In the genomic region with DNA sequence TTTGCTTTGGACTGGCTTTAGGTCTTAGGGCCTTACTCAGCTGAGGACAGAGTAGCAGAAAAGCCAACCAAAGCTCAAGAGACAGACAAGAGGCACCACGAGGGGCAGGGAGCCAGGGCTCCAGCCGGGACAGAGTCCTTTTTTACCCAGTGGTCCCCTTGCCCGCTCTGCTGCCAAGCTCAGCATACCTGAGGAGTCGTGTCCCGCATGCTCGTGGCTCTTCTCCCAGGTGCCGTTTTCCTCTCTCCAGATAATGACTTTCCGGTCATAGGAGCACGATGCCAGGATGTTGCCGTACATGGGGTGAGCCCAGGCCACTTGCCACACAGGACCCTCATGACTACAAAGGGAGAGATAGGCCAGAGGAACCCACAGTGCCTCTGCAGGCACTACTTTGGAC, we compare ENCODE assay signal across 24 cellular contexts. TPM values are rescaled to one million over a fixed set of nuclear protein-coding genes. Genes with fewer than 3 reads are reported as not detected.
DNase-seq lines count a peak whose midpoint lies in the region; ATAC-seq and TF ChIP-seq lines count a peak whose summit lies in the region.
"Had no signal": no experiment of that assay in that cellular context is flagged by ENCODE, and none has a peak within 500 bp of the region (broad histone marks: within the 10 kb centered on the region; RNA-seq: fewer than 3 reads in every experiment).

No MANE protein-coding gene starts in this region.

- peaks cover 63% of the 10 kb centered on the region for H3K36me3 Mint-ChIP-seq in HFFc6 (ENCODE audit: low read depth)

- H3K27ac ChIP-seq in heart left ventricle (peak overlapping the region in 1 of 12 donors; percentile 6), RWPE1 (peak overlapping the region; percentile 10; the same call in 1 of the 2 replicates)
- H3K27ac ChIP-seq: Peyer's patch, SJSA1 had no signal

- no peaks in the 10 kb centered on the region for H3K27me3 ChIP-seq in heart left ventricle
- H3K27me3 ChIP-seq: Peyer's patch, SJSA1 had no signal

- peaks cover 52% of the 10 kb centered on the region for H3K4me1 Mint-ChIP-seq in HFFc6 (ENCODE audit: low read depth)

- CTCF ChIA-PET in RWPE1 (lab: Yijun Ruan, JAX): no interaction called here

- DNase-seq in heart left ventricle (no peak), left cardiac atrium (no peak), HFFc6 (no peak), RWPE1 (ENCODE audit: low spot score) (no peak), omental fat pad (ENCODE audit: low spot score) (peak; percentile 5), DMS79 treated with DMSO at 0.1 percent for 48 hours (lab: John Stamatoyannopoulos, UW) (no peak)
- DNase-seq: Caco-2; CD4-positive, alpha-beta memory T cell; DMS 273 treated with DMSO at 0.1 percent for 48 hours; DND-41; Karpas-422; MV-4-11; NCI-H1105 treated with DMSO at 0.1 percent for 48 hours; NCI-H2029 treated with DMSO at 0.1 percent for 48 hours; NCI-H226; NCI-H510A treated with DMSO at 0.1 percent for 48 hours; NCI-H774; Peyer's patch had no signal

- H3K27ac Mint-ChIP-seq in HFFc6: peak overlapping the region; percentile 19; the same call in 1 of the 2 replicates

- no peaks in the 10 kb centered on the region for H3K9me3 ChIP-seq in heart left ventricle
- H3K9me3 ChIP-seq: Caco-2, Peyer's patch, SJSA1 had no signal

- peaks cover 0 to 21% (median 0%) of the 10 kb centered on the region in 12 donors for H3K4me1 ChIP-seq in heart left ventricle
- H3K4me1 ChIP-seq: Peyer's patch, SJSA1 had no signal

- POLR2A ChIA-PET in RWPE1 (lab: Yijun Ruan, JAX; ENCODE audit: low non-redundant PET): no interaction called here

- peaks cover 0 to 100% (median 97%) of the 10 kb centered on the region in 9 donors for H3K36me3 ChIP-seq in heart left ventricle

- peaks cover 2% of the 10 kb centered on the region for H3K27me3 Mint-ChIP-seq in HFFc6 (ENCODE audit: insufficient read depth)
- H3K27me3 Mint-ChIP-seq: CD4-positive, alpha-beta memory T cell had no signal

- no peaks in the 10 kb centered on the region for H3K9me3 Mint-ChIP-seq in HFFc6

- intact Hi-C loops in heart left ventricle (cut with DNase I) (no loop called here), left cardiac atrium (cut with DNase I) (no loop called here)

- no peak for TF ChIP-seq POLR2A in heart left ventricle (IDR thresholded peaks at IDR 0.05)

- H3K4me3 Mint-ChIP-seq in HFFc6: no peak overlapping the region; the same call in 1 of the 2 replicates
- H3K4me3 Mint-ChIP-seq: CD4-positive, alpha-beta memory T cell had no signal

- ATAC-seq in heart left ventricle (peak in 3 of 4 donors; percentile 10 to 26 (median 23)), left cardiac atrium (no peak), omental fat pad (ENCODE audit: low FRiP score) (no peak), GM19035 (IDR thresholded peaks at IDR 0.05; ENCODE audit: unreplicated experiment) (no peak)
- ATAC-seq: GM12878, HCT116 had no signal

- H3K4me3 ChIP-seq in heart left ventricle: no peak overlapping the region
- H3K4me3 ChIP-seq: GM12878, Peyer's patch, SJSA1 had no signal

- 31 to 56% (median 44%) methylated on average over 9 to 10 of the region's 10 CpGs for WGBS in heart left ventricle, 4 donors

- TF ChIP-seq CTCF in heart left ventricle (IDR thresholded peaks at IDR 0.05): no peak
- no peak for TF ChIP-seq CTCF in HFFc6 (IDR thresholded peaks at IDR 0.05)
- no peak for TF ChIP-seq CTCF in RWPE1 (conservative IDR thresholded peaks at IDR 0.05; ENCODE audit: low read depth)
- TF ChIP-seq CTCF in omental fat pad (IDR thresholded peaks at IDR 0.05): no peak

RNA-seq across cellular contexts. Expression of a gene that starts 8.5 kb away (rescaled TPM):
- total RNA-seq in heart left ventricle: 10 to 100 TPM; 49.7 to 73.6 (median 56.9) TPM
- polyA plus RNA-seq in heart left ventricle: 100 to 1,000 TPM in 1 of 2 donors, 10 to 100 TPM in 1; 49.2 to 164 TPM
- total RNA-seq in left cardiac atrium: 10 to 100 TPM; 61.4 to 88.8 TPM
- total RNA-seq in HFFc6 (2021; fragmentation: NEBNext Ultra II Directional; extraction: Animal tissue kit (Norgen Biotek cat#: 25700)): 100 to 1,000 TPM; 240 to 278 (median 274) TPM
- 100 to 1,000 TPM in 2 of 4 donors, 10 to 100 TPM in 2; 86.7 to 110 (median 101) TPM for total RNA-seq in omental fat pad

RNA-seq across cellular contexts. Expression of a gene that starts 19.6 kb away (rescaled TPM):
- total RNA-seq in heart left ventricle (1 to 10 TPM in 1 of 9 donors, under 1 TPM in 2, not detected in 6; 0.42 to 2.1 (median 0.75) TPM), left cardiac atrium (under 1 TPM in 1 of 2 donors, not detected in 1; 0.60 TPM), omental fat pad (1 to 10 TPM in 1 of 4 donors, not detected in 3; 7.3 TPM)
- under 1 TPM; 0.18 to 0.61 TPM for polyA plus RNA-seq in heart left ventricle
- total RNA-seq in HFFc6 (2021; fragmentation: NEBNext Ultra II Directional; extraction: Animal tissue kit (Norgen Biotek cat#: 25700)): under 1 TPM in 2 of 6 experiments, not detected in 4; 0.21 to 0.41 TPM
- total RNA-seq: Caco-2, M059J had no signal
- polyA plus RNA-seq: BJ had no signal

Comparison
In these comparisons a context has a peak if more than half of its experiments do, and no peak if none do; other contexts are left out.
1. ATAC-seq: peak in heart left ventricle (3 of 4); none in left cardiac atrium (0 of 2), omental fat pad (single experiment) and GM19035 (single experiment).